In genomic region chr5:145110826-145111225, GRCh38 we compare ENCODE assay signal across 18 cellular contexts.
"Had no signal": no experiment of that assay in that cellular context is flagged by ENCODE, and none has a peak within 500 bp of the region (broad histone marks: within the 10 kb centered on the region; RNA-seq: fewer than 3 reads in every experiment).

No MANE protein-coding gene starts in this region.

- H3K9me3 ChIP-seq: esophagus muscularis mucosa, heart left ventricle, mucosa of descending colon, neutrophil, tibial artery, upper lobe of left lung, uterus had no signal

- H3K4me3 ChIP-seq: esophagus muscularis mucosa, heart left ventricle, mucosa of descending colon, smooth muscle cell, tibial artery, upper lobe of left lung, uterus had no signal

- H3K36me3 ChIP-seq: esophagus muscularis mucosa, heart left ventricle, neutrophil, tibial artery, upper lobe of left lung, uterus had no signal

- DNase-seq: effector memory CD8-positive, alpha-beta T cell; foreskin melanocyte; heart left ventricle; hippocampal formation; kidney glomerular epithelial cell; mammary epithelial cell; mucosa of descending colon; naive thymus-derived CD8-positive, alpha-beta T cell; posterior cingulate gyrus; right cardiac atrium; stimulated activated CD4-positive, alpha-beta T cell treated with anti-CD3 and anti-CD28 coated beads, Interleukin-2, amount 100 ng/mL, for 48 hours; stimulated activated naive CD8-positive, alpha-beta T cell treated with anti-CD3 and anti-CD28 coated beads, Interleukin-15, Interleukin-2, amounts not matched to agents 100 U/mL and 50 U/mL, for 24 hours; tibial artery; upper lobe of left lung; uterus had no signal

- H3K27me3 ChIP-seq: esophagus muscularis mucosa, heart left ventricle, neutrophil, tibial artery, upper lobe of left lung, uterus had no signal

- ATAC-seq: effector memory CD8-positive, alpha-beta T cell; heart left ventricle; mucosa of descending colon; naive thymus-derived CD8-positive, alpha-beta T cell; right cardiac atrium; stimulated activated naive CD8-positive, alpha-beta T cell treated with anti-CD3 and anti-CD28 coated beads, Interleukin-15, Interleukin-2, amounts not matched to agents 100 U/mL and 50 U/mL, for 24 hours had no signal

- H3K4me1 ChIP-seq: esophagus muscularis mucosa, heart left ventricle, upper lobe of left lung, uterus had no signal
